Comparison of ENCODE assay signal across 15 cellular contexts in genomic region chr20:11716945-11717248, GRCh38.
DNase-seq lines count a peak whose midpoint lies in the region; ATAC-seq and TF ChIP-seq lines count a peak whose summit lies in the region.
"Had no signal": no experiment of that assay in that cellular context is flagged by ENCODE, and none has a peak within 500 bp of the region (broad histone marks: within the 10 kb centered on the region; RNA-seq: fewer than 3 reads in every experiment).

No MANE protein-coding gene starts in this region.

- H3K4me2 ChIP-seq in smooth muscle cell (peak overlapping the region; percentile 20), hepatocyte (no peak overlapping the region)

- 0 out of 2 replicates have a peak overlapping the region, but pooled peaks have one; percentile 8 for H3K4me3 Mint-ChIP-seq in HFFc6
- H3K4me3 Mint-ChIP-seq: CD4-positive, CD25-positive, alpha-beta regulatory T cell had no signal

- peak overlapping the region; percentile 53 for H3K9ac ChIP-seq in smooth muscle cell (ENCODE audit: low read depth)

- no peaks in the 10 kb centered on the region for H3K79me2 ChIP-seq in smooth muscle cell (ENCODE audit: low read depth)
- H3K79me2 ChIP-seq in hepatocyte = no peaks in the 10 kb centered on the region

- H4K20me1 ChIP-seq in smooth muscle cell (ENCODE audit: low read depth) = no peaks in the 10 kb centered on the region
- no peaks in the 10 kb centered on the region for H4K20me1 ChIP-seq in hepatocyte (ENCODE audit: insufficient read depth, poor library complexity, severe bottlenecking)

- intact Hi-C loops in left cardiac atrium (cut with DNase I) = no loop called here

- peaks cover under 1% of the 10 kb centered on the region for H3K27me3 Mint-ChIP-seq in HFFc6 (ENCODE audit: insufficient read depth)
- H3K27me3 Mint-ChIP-seq: CD4-positive, CD25-positive, alpha-beta regulatory T cell had no signal

- H3K27ac ChIP-seq in cingulate gyrus (ENCODE audit: low read depth, low read length) = peak overlapping the region; percentile 14
- H3K27ac ChIP-seq in mesodermal cell (ENCODE audit: low read depth, low read length, severe bottlenecking) = peak overlapping the region; percentile 44
- peak overlapping the region; percentile 86 for H3K27ac ChIP-seq in smooth muscle cell (ENCODE audit: low read depth)
- no peak overlapping the region for H3K27ac ChIP-seq in hepatocyte
- H3K27ac ChIP-seq: HL-60, Peyer's patch, SJCRH30 had no signal

- TF ChIP-seq CTCF in HFFc6 (IDR thresholded peaks at IDR 0.05) (no peak), smooth muscle cell (IDR thresholded peaks at IDR 0.05; ENCODE audit: borderline replicate concordance, insufficient read depth, poor library complexity, severe bottlenecking) (no peak), hepatocyte (IDR thresholded peaks at IDR 0.05; ENCODE audit: poor library complexity) (no peak)

- 100% methylated on average over 1 of the region's 1 CpG; no CpG with 5 or more reads in 1 of the 2 experiments for WGBS in mesodermal cell (ENCODE audit: insufficient coverage in 2 of 2), 2 experiments
- 100% methylated on average over 1 of the region's 1 CpG for WGBS in smooth muscle cell (ENCODE audit: low lambda C conversion rate)
- WGBS in hepatocyte (ENCODE audit: low lambda C conversion rate, missing lambda C conversion rate) = 96% methylated on average over 1 of the region's 1 CpG

- H2AFZ ChIP-seq in smooth muscle cell (ENCODE audit: low read depth) (peak overlapping the region; percentile 17), hepatocyte (no peak overlapping the region)

- DNase-seq in HFFc6 (no peak), smooth muscle cell (lab: John Stamatoyannopoulos, UW; ENCODE audit: unreplicated experiment) (no peak), left cardiac atrium (no peak), NCI-H2029 treated with DMSO at 0.1 percent for 48 hours (lab: John Stamatoyannopoulos, UW) (no peak), hepatocyte (ENCODE audit: low spot score) (no peak)
- DNase-seq: CD4-positive, CD25-positive, alpha-beta regulatory T cell; DMS79; H7; NCI-H1105; NCI-H2029; Peyer's patch; SJCRH30 had no signal

- H3K4me3 ChIP-seq in mesodermal cell (ENCODE audit: extremely low read depth, insufficient read depth, low read length, poor library complexity, severe bottlenecking) (no peak overlapping the region), smooth muscle cell (no peak overlapping the region), hepatocyte (no peak overlapping the region)
- H3K4me3 ChIP-seq: Peyer's patch, SJCRH30 had no signal

- peaks cover 25% of the 10 kb centered on the region for H3K4me1 Mint-ChIP-seq in HFFc6 (ENCODE audit: low read depth)
- H3K4me1 Mint-ChIP-seq: CD4-positive, CD25-positive, alpha-beta regulatory T cell had no signal

- H3K36me3 ChIP-seq in mesodermal cell (ENCODE audit: control insufficient read depth, insufficient read depth, low read length) (no peaks in the 10 kb centered on the region), smooth muscle cell (ENCODE audit: low read depth) (no peaks in the 10 kb centered on the region), hepatocyte (replicated peaks; ENCODE audit: insufficient read depth, low read depth) (no peaks in the 10 kb centered on the region)
- H3K36me3 ChIP-seq: Peyer's patch, SJCRH30 had no signal

- H3K9me3 Mint-ChIP-seq in HFFc6 = no peaks in the 10 kb centered on the region

- no peaks in the 10 kb centered on the region for H3K9me2 ChIP-seq in hepatocyte (replicated peaks; ENCODE audit: insufficient read depth)

- H3K27ac Mint-ChIP-seq in HFFc6 = peak overlapping the region; percentile 71; the same call in 1 of the 2 replicates
- H3K27ac Mint-ChIP-seq: CD4-positive, CD25-positive, alpha-beta regulatory T cell had no signal

- no peaks in the 10 kb centered on the region for H3F3A ChIP-seq in smooth muscle cell (ENCODE audit: low read depth)

- ATAC-seq in left cardiac atrium = no peak

- no peaks in the 10 kb centered on the region for H3K9me3 ChIP-seq in mesodermal cell (ENCODE audit: control insufficient read depth, low read length)
- H3K9me3 ChIP-seq in smooth muscle cell (replicated peaks; ENCODE audit: low read depth) = no peaks in the 10 kb centered on the region
- H3K9me3 ChIP-seq in hepatocyte (ENCODE audit: low read depth) = no peaks in the 10 kb centered on the region
- H3K9me3 ChIP-seq: Peyer's patch, SJCRH30 had no signal

- no peaks in the 10 kb centered on the region for H3K36me3 Mint-ChIP-seq in HFFc6 (ENCODE audit: low read depth)
- H3K36me3 Mint-ChIP-seq: CD4-positive, CD25-positive, alpha-beta regulatory T cell had no signal

- no peaks in the 10 kb centered on the region for H3K27me3 ChIP-seq in smooth muscle cell (ENCODE audit: low read depth)
- no peaks in the 10 kb centered on the region for H3K27me3 ChIP-seq in hepatocyte
- H3K27me3 ChIP-seq: Peyer's patch had no signal

- H3K4me1 ChIP-seq in mesodermal cell (ENCODE audit: control insufficient read depth, insufficient read depth, low read length, poor library complexity, severe bottlenecking) (peaks cover 19% of the 10 kb centered on the region), smooth muscle cell (ENCODE audit: low read depth) (no peaks in the 10 kb centered on the region), hepatocyte (ENCODE audit: insufficient read depth) (no peaks in the 10 kb centered on the region)
- H3K4me1 ChIP-seq: Peyer's patch, SJCRH30 had no signal
